Comparison of ENCODE assay signal across 1 cellular context in the genomic region with DNA sequence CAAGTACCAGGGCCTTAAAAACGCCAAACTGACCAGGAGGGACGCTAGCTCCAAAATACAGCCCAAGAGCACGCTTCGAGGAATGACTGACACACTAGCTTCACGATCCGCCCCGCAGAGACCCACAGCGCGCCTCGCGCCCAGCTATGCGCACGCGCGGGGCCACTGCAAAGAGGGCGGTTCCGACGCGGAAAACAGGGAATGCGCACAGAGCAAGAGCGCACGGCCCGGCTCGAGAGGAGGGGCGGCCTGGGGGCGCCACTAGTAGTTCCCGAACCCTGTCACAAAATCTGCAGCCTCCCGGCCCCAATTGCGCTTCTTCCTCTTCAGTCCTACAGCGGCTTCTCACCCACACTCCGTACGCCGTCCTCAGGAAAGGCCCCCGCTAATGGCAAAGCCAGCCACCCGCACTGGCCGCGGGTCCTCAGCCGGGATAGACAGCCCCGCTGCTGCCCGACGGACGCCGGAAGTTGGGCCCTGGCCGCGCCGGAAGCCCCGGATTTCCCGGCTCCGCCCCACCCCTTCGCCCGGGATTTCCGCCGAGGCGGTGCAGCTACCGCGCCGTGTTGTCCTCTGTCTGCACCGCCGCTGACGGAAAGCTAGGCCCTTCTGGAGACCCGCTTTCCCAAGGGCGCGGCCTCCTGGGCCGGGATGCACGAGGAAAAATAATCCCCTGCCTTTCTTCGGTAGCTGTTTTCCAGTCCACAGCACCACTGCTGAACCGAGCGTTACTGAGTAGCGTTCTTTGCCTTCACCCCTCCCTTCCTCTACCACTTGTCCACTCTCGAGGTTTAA.
TF ChIP-seq lines count a peak whose summit lies in the region.

Gene HDHD2, minus strand, starts transcription at position 472 of the 795 bp plus-strand sequence. CDS start 14,061 bp downstream, outside the sequence.

TF ChIP-seq in HepG2, 621 proteins besides CTCF, POLR2A, EP300 and RAD21 (continued from another document and continues in another):
- TF ChIP-seq, protein P1, sequence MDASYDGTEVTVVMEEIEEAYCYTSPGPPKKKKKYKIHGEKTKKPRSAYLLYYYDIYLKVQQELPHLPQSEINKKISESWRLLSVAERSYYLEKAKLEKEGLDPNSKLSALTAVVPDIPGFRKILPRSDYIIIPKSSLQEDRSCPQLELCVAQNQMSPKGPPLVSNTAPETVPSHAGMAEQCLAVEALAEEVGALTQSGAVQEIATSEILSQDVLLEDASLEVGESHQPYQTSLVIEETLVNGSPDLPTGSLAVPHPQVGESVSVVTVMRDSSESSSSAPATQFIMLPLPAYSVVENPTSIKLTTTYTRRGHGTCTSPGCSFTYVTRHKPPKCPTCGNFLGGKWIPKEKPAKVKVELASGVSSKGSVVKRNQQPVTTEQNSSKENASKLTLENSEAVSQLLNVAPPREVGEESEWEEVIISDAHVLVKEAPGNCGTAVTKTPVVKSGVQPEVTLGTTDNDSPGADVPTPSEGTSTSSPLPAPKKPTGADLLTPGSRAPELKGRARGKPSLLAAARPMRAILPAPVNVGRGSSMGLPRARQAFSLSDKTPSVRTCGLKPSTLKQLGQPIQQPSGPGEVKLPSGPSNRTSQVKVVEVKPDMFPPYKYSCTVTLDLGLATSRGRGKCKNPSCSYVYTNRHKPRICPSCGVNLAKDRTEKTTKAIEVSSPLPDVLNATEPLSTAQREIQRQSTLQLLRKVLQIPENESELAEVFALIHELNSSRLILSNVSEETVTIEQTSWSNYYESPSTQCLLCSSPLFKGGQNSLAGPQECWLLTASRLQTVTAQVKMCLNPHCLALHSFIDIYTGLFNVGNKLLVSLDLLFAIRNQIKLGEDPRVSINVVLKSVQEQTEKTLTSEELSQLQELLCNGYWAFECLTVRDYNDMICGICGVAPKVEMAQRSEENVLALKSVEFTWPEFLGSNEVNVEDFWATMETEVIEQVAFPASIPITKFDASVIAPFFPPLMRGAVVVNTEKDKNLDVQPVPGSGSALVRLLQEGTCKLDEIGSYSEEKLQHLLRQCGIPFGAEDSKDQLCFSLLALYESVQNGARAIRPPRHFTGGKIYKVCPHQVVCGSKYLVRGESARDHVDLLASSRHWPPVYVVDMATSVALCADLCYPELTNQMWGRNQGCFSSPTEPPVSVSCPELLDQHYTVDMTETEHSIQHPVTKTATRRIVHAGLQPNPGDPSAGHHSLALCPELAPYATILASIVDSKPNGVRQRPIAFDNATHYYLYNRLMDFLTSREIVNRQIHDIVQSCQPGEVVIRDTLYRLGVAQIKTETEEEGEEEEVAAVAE (CRISPR knock-in tag; IDR thresholded peaks at IDR 0.05; ENCODE audit: borderline replicate concordance), result peak; percentile 81; the same call in 1 of the 2 replicates
- TF ChIP-seq NFYC (CRISPR knock-in tag; IDR thresholded peaks at IDR 0.05) (no peak), SMC3 (IDR thresholded peaks at IDR 0.05; ENCODE audit: low read length) (no peak), ZBTB49 (CRISPR knock-in tag; IDR thresholded peaks at IDR 0.05; ENCODE audit: borderline replicate concordance) (no peak), MAF1 (CRISPR knock-in tag; IDR thresholded peaks at IDR 0.05; ENCODE audit: borderline replicate concordance) (no peak), ZNF724P (CRISPR knock-in tag; IDR thresholded peaks at IDR 0.05; ENCODE audit: borderline replicate concordance) (no peak), POLR2AphosphoS5 (IDR thresholded peaks at IDR 0.05; ENCODE audit: low read depth, low read length) (peak; percentile 88), TEF (CRISPR knock-in tag; IDR thresholded peaks at IDR 0.05) (peak; percentile 28; the same call in 1 of the 2 replicates), ZNF253 (CRISPR knock-in tag; IDR thresholded peaks at IDR 0.05; ENCODE audit: borderline replicate concordance) (no peak), TERF1 (CRISPR knock-in tag; IDR thresholded peaks at IDR 0.05) (0 out of 2 replicates have a peak, but pooled peaks have one; percentile 22), WIZ (CRISPR knock-in tag; IDR thresholded peaks at IDR 0.05) (no peak; the same call in 1 of the 2 replicates), SNAPC2 (CRISPR knock-in tag; IDR thresholded peaks at IDR 0.05) (peak; percentile 28; the same call in 1 of the 2 replicates), ATF1 (CRISPR knock-in tag; IDR thresholded peaks at IDR 0.05) (no peak), ZNF101 (CRISPR knock-in tag; IDR thresholded peaks at IDR 0.05; ENCODE audit: borderline replicate concordance, low read depth) (no peak), JUND (CRISPR knock-in tag; IDR thresholded peaks at IDR 0.05) (peak; percentile 4; the same call in 1 of the 2 replicates), RXRB (CRISPR knock-in tag; IDR thresholded peaks at IDR 0.05; ENCODE audit: borderline replicate concordance) (peak; percentile 37; the same call in 1 of the 2 replicates), HNRNPUL1 (IDR thresholded peaks at IDR 0.05; ENCODE audit: low read depth, low read length) (no peak), ZNF276 (CRISPR knock-in tag; IDR thresholded peaks at IDR 0.05; ENCODE audit: low read depth) (no peak), GATAD2A (CRISPR knock-in tag; IDR thresholded peaks at IDR 0.05) (no peak; the same call in 1 of the 2 replicates), HNF4G (IDR thresholded peaks at IDR 0.05; ENCODE audit: borderline replicate concordance, low read depth, low read length) (no peak), HNF4G (CRISPR knock-in tag; IDR thresholded peaks at IDR 0.05; ENCODE audit: borderline replicate concordance, low read depth) (no peak; the same call in 1 of the 2 replicates), MXD4 (CRISPR knock-in tag; IDR thresholded peaks at IDR 0.05) (peak; percentile 58; the same call in 1 of the 2 replicates), NFKBIZ (CRISPR knock-in tag; IDR thresholded peaks at IDR 0.05) (no peak), ZNF20 (CRISPR knock-in tag; IDR thresholded peaks at IDR 0.05) (0 out of 2 replicates have a peak, but pooled peaks have one; percentile 60), JUNB (CRISPR knock-in tag; IDR thresholded peaks at IDR 0.05; ENCODE audit: borderline replicate concordance) (no peak), SMAD3 (CRISPR knock-in tag; IDR thresholded peaks at IDR 0.05) (peak; percentile 61; the same call in 1 of the 2 replicates), ZFAT (CRISPR knock-in tag; conservative IDR thresholded peaks at IDR 0.05) (no peak), ZNF317 (CRISPR knock-in tag; IDR thresholded peaks at IDR 0.05) (peak; percentile 25; the same call in 1 of the 2 replicates), ZFP37 (CRISPR knock-in tag; IDR thresholded peaks at IDR 0.05; ENCODE audit: borderline replicate concordance) (no peak)
- TF ChIP-seq, protein P2, sequence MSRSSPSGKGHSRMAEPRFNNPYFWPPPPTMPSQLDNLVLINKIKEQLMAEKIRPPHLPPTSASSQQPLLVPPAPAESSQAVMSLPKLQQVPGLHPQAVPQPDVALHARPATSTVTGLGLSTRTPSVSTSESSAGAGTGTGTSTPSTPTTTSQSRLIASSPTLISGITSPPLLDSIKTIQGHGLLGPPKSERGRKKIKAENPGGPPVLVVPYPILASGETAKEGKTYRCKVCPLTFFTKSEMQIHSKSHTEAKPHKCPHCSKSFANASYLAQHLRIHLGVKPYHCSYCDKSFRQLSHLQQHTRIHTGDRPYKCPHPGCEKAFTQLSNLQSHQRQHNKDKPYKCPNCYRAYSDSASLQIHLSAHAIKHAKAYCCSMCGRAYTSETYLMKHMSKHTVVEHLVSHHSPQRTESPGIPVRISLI (CRISPR knock-in tag; IDR thresholded peaks at IDR 0.05; ENCODE audit: borderline replicate concordance), result no peak; the same call in 1 of the 2 replicates
- TF ChIP-seq, protein P3, sequence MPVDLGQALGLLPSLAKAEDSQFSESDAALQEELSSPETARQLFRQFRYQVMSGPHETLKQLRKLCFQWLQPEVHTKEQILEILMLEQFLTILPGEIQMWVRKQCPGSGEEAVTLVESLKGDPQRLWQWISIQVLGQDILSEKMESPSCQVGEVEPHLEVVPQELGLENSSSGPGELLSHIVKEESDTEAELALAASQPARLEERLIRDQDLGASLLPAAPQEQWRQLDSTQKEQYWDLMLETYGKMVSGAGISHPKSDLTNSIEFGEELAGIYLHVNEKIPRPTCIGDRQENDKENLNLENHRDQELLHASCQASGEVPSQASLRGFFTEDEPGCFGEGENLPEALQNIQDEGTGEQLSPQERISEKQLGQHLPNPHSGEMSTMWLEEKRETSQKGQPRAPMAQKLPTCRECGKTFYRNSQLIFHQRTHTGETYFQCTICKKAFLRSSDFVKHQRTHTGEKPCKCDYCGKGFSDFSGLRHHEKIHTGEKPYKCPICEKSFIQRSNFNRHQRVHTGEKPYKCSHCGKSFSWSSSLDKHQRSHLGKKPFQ (CRISPR knock-in tag; IDR thresholded peaks at IDR 0.05; ENCODE audit: insufficient replicate concordance), result peak; percentile 72
- TF ChIP-seq, protein P4, sequence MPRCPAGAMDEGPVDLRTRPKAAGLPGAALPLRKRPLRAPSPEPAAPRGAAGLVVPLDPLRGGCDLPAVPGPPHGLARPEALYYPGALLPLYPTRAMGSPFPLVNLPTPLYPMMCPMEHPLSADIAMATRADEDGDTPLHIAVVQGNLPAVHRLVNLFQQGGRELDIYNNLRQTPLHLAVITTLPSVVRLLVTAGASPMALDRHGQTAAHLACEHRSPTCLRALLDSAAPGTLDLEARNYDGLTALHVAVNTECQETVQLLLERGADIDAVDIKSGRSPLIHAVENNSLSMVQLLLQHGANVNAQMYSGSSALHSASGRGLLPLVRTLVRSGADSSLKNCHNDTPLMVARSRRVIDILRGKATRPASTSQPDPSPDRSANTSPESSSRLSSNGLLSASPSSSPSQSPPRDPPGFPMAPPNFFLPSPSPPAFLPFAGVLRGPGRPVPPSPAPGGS (CRISPR knock-in tag; IDR thresholded peaks at IDR 0.05), result peak; percentile 61
- TF ChIP-seq, protein P5, sequence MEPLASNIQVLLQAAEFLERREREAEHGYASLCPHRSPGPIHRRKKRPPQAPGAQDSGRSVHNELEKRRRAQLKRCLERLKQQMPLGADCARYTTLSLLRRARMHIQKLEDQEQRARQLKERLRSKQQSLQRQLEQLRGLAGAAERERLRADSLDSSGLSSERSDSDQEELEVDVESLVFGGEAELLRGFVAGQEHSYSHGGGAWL (CRISPR knock-in tag; IDR thresholded peaks at IDR 0.05), result peak; percentile 55; the same call in 1 of the 2 replicates
- TF ChIP-seq, protein P6, sequence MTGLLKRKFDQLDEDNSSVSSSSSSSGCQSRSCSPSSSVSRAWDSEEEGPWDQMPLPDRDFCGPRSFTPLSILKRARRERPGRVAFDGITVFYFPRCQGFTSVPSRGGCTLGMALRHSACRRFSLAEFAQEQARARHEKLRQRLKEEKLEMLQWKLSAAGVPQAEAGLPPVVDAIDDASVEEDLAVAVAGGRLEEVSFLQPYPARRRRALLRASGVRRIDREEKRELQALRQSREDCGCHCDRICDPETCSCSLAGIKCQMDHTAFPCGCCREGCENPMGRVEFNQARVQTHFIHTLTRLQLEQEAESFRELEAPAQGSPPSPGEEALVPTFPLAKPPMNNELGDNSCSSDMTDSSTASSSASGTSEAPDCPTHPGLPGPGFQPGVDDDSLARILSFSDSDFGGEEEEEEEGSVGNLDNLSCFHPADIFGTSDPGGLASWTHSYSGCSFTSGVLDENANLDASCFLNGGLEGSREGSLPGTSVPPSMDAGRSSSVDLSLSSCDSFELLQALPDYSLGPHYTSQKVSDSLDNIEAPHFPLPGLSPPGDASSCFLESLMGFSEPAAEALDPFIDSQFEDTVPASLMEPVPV (CRISPR knock-in tag; IDR thresholded peaks at IDR 0.05), result peak; percentile 59; the same call in 1 of the 2 replicates
